In the genomic region with DNA sequence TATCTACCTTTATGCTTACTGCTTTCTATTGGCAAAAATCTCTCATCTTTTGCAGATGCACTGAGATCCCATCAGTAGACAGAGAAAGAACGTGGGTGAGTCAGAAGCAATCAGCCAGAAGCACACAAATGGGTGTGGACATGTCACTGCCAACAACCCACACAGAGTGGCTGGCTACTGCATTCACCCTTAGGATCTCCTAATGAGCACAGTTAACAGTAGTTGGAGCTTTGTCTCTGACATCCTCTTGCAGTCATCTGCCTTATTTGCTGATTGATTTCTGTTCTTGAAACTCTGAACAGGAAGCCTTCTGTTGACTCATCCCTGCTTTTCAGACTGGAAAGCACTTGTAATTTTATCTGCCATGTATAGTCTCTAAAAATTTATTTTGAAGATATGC, we compare ENCODE assay signal across 15 cellular contexts.
A peak's percentile ranks its signal among the peaks of the same experiment; 100 is the strongest.
DNase-seq lines count a peak whose midpoint lies in the region; ATAC-seq and TF ChIP-seq lines count a peak whose summit lies in the region.
"Had no signal": no experiment of that assay in that cellular context is flagged by ENCODE, and none has a peak within 500 bp of the region (broad histone marks: within the 10 kb centered on the region; RNA-seq: fewer than 3 reads in every experiment).

No MANE protein-coding gene starts in this region.

- H3K36me3 ChIP-seq in adrenal gland (replicated peaks in 1 of 2) = no peaks in the 10 kb centered on the region
- H3K36me3 ChIP-seq: thyroid gland had no signal

- no peaks in the 10 kb centered on the region for H3K4me1 ChIP-seq in adrenal gland (replicated peaks in 1 of 2)
- H3K4me1 ChIP-seq: thyroid gland had no signal

- no peaks in the 10 kb centered on the region for H3K9me3 Mint-ChIP-seq in activated naive CD4-positive, alpha-beta T cell treated with anti-CD3 and anti-CD28 coated beads for 36 hours
- no peaks in the 10 kb centered on the region for H3K9me3 Mint-ChIP-seq in activated T-helper 1 cell treated with anti-CD3 and anti-CD28 coated beads, Interleukin-12 subunit alpha, Interleukin-12 subunit beta, Interleukin-2, Interleukin-4 antibody, amounts not matched to agents 30 ng/mL and 10 ng/mL and 1 ng/mL, durations not matched to agents 14 hours and 24 hours and 36 hours
- H3K9me3 Mint-ChIP-seq: T-cell had no signal

- no peak overlapping the region for H3K27ac ChIP-seq in adrenal gland
- H3K27ac ChIP-seq: thyroid gland had no signal

- TF ChIP-seq CTCF in adrenal gland (IDR thresholded peaks at IDR 0.05) = no peak

- no peak overlapping the region for H3K27ac Mint-ChIP-seq in activated naive CD4-positive, alpha-beta T cell treated with anti-CD3 and anti-CD28 coated beads for 36 hours
- peak overlapping the region; percentile 78 for H3K27ac Mint-ChIP-seq in activated T-helper 1 cell treated with anti-CD3 and anti-CD28 coated beads, Interleukin-12 subunit alpha, Interleukin-12 subunit beta, Interleukin-2, Interleukin-4 antibody, amounts not matched to agents 30 ng/mL and 10 ng/mL and 1 ng/mL, durations not matched to agents 14 hours and 24 hours and 36 hours
- H3K27ac Mint-ChIP-seq: activated naive CD8-positive, alpha-beta T cell; T-cell had no signal

- ATAC-seq in HG02798 (IDR thresholded peaks at IDR 0.05; ENCODE audit: poor library complexity, unreplicated experiment) = peak; percentile 35
- peak; percentile 98 for ATAC-seq in stimulated activated naive CD8-positive, alpha-beta T cell treated with anti-CD3 and anti-CD28 coated beads, Interleukin-15, Interleukin-2, amounts not matched to agents 100 U/mL and 50 U/mL, for 24 hours
- ATAC-seq: T-cell had no signal

- 29 to 46% (median 36%) methylated on average over 1 of the region's 1 CpG for WGBS in adrenal gland, 4 donors

- no peaks in the 10 kb centered on the region for H3K36me3 Mint-ChIP-seq in activated naive CD4-positive, alpha-beta T cell treated with anti-CD3 and anti-CD28 coated beads for 36 hours (ENCODE audit: low read depth)
- H3K36me3 Mint-ChIP-seq in activated T-helper 1 cell treated with anti-CD3 and anti-CD28 coated beads, Interleukin-12 subunit alpha, Interleukin-12 subunit beta, Interleukin-2, Interleukin-4 antibody, amounts not matched to agents 30 ng/mL and 10 ng/mL and 1 ng/mL, durations not matched to agents 14 hours and 24 hours and 36 hours (ENCODE audit: low read depth) = no peaks in the 10 kb centered on the region
- H3K36me3 Mint-ChIP-seq: activated naive CD8-positive, alpha-beta T cell; T-cell had no signal

- H3K9me3 ChIP-seq in adrenal gland (replicated peaks in 1 of 3) = no peaks in the 10 kb centered on the region
- H3K9me3 ChIP-seq: thyroid gland had no signal

- intact Hi-C loops in activated naive CD4-positive, alpha-beta T cell treated with anti-CD3 and anti-CD28 coated beads for 36 hours (cut with micrococcal nuclease) = loop anchor here (2.0 to 5.0 kb wide), 2 partner anchors 25 to 82 kb away; no protein-coding TSS in a partner anchor
- intact Hi-C loops in activated T-helper 1 cell treated with anti-CD3 and anti-CD28 coated beads, Interleukin-12 subunit alpha, Interleukin-12 subunit beta, Interleukin-2, Interleukin-4 antibody, amounts not matched to agents 30 ng/mL and 10 ng/mL and 1 ng/mL, durations not matched to agents 14 hours and 24 hours and 36 hours (cut with micrococcal nuclease) = loop anchor here (1.0 to 5.0 kb wide), 6 partner anchors 25 to 843 kb away; partner anchors contain the start of gene DPF3
- intact Hi-C loops in adrenal gland (cut with DNase I) = no loop called here

- H3K27me3 ChIP-seq in adrenal gland = peaks cover 4% of the 10 kb centered on the region
- H3K27me3 ChIP-seq: thyroid gland had no signal

- H3K4me3 ChIP-seq in adrenal gland = no peak overlapping the region
- H3K4me3 ChIP-seq: thyroid gland had no signal

- peaks cover 12% of the 10 kb centered on the region for H3K4me1 Mint-ChIP-seq in activated naive CD4-positive, alpha-beta T cell treated with anti-CD3 and anti-CD28 coated beads for 36 hours (ENCODE audit: low read depth)
- H3K4me1 Mint-ChIP-seq in activated T-helper 1 cell treated with anti-CD3 and anti-CD28 coated beads, Interleukin-12 subunit alpha, Interleukin-12 subunit beta, Interleukin-2, Interleukin-4 antibody, amounts not matched to agents 30 ng/mL and 10 ng/mL and 1 ng/mL, durations not matched to agents 14 hours and 24 hours and 36 hours (ENCODE audit: low read depth) = peaks cover 18% of the 10 kb centered on the region
- H3K4me1 Mint-ChIP-seq: IgD-negative memory B cell, T-cell had no signal

- no peak for TF ChIP-seq POLR2A in adrenal gland (IDR thresholded peaks at IDR 0.05)

- CTCF ChIA-PET in activated naive CD4-positive, alpha-beta T cell treated with anti-CD3 and anti-CD28 coated beads for 36 hours (lab: Charles Lee) = interaction anchor here (1.7 kb wide), 1 partner anchor 26 kb away, joined by 9 read pairs; no protein-coding TSS in a partner anchor

- peak; percentile 56 for DNase-seq in activated naive CD4-positive, alpha-beta T cell treated with anti-CD3 and anti-CD28 coated beads for 36 hours
- no peak for DNase-seq in activated naive CD4-positive, alpha-beta T cell (lab: John Stamatoyannopoulos, UW)
- DNase-seq in activated T-helper 1 cell treated with anti-CD3 and anti-CD28 coated beads, Interleukin-12 subunit alpha, Interleukin-12 subunit beta, Interleukin-2, Interleukin-4 antibody, amounts not matched to agents 30 ng/mL and 10 ng/mL and 1 ng/mL, durations not matched to agents 14 hours and 24 hours and 36 hours (ENCODE audit: low spot score) = peak; percentile 11
- DNase-seq in stimulated activated naive CD8-positive, alpha-beta T cell treated with anti-CD3 and anti-CD28 coated beads, Interleukin-15, Interleukin-2, amounts not matched to agents 100 U/mL and 50 U/mL, for 24 hours = peak; percentile 9
- DNase-seq in DMS53 (lab: John Stamatoyannopoulos, UW) (no peak), ecto neural progenitor cell (ENCODE audit: low spot score) (no peak), adrenal gland (no peak)
- DNase-seq: effector CD8-positive, alpha-beta T cell; NCI-H524; small intestine; T-cell; thyroid gland had no signal

- H3K27me3 Mint-ChIP-seq in activated naive CD4-positive, alpha-beta T cell treated with anti-CD3 and anti-CD28 coated beads for 36 hours (ENCODE audit: low read depth) = peaks cover 38% of the 10 kb centered on the region
- peaks cover 5% of the 10 kb centered on the region for H3K27me3 Mint-ChIP-seq in activated T-helper 1 cell treated with anti-CD3 and anti-CD28 coated beads, Interleukin-12 subunit alpha, Interleukin-12 subunit beta, Interleukin-2, Interleukin-4 antibody, amounts not matched to agents 30 ng/mL and 10 ng/mL and 1 ng/mL, durations not matched to agents 14 hours and 24 hours and 36 hours (ENCODE audit: insufficient read depth)

- H3K4me3 Mint-ChIP-seq in activated naive CD4-positive, alpha-beta T cell treated with anti-CD3 and anti-CD28 coated beads for 36 hours = no peak overlapping the region
- H3K4me3 Mint-ChIP-seq in activated T-helper 1 cell treated with anti-CD3 and anti-CD28 coated beads, Interleukin-12 subunit alpha, Interleukin-12 subunit beta, Interleukin-2, Interleukin-4 antibody, amounts not matched to agents 30 ng/mL and 10 ng/mL and 1 ng/mL, durations not matched to agents 14 hours and 24 hours and 36 hours = peak overlapping the region; percentile 6
- H3K4me3 Mint-ChIP-seq: activated naive CD8-positive, alpha-beta T cell; IgD-negative memory B cell; T-cell had no signal

Comparison
In these comparisons a context has a peak if more than half of its experiments do, and no peak if none do; other contexts are left out.
1. DNase-seq: peak in activated naive CD4-positive, alpha-beta T cell treated with anti-CD3 and anti-CD28 coated beads for 36 hours (single experiment), activated T-helper 1 cell treated with anti-CD3 and anti-CD28 coated beads, Interleukin-12 subunit alpha, Interleukin-12 subunit beta, Interleukin-2, Interleukin-4 antibody, amounts not matched to agents 30 ng/mL and 10 ng/mL and 1 ng/mL, durations not matched to agents 14 hours and 24 hours and 36 hours (single experiment) and stimulated activated naive CD8-positive, alpha-beta T cell treated with anti-CD3 and anti-CD28 coated beads, Interleukin-15, Interleukin-2, amounts not matched to agents 100 U/mL and 50 U/mL, for 24 hours (single experiment); none in activated naive CD4-positive, alpha-beta T cell (0 of 4), DMS53 (single experiment), ecto neural progenitor cell (single experiment) and adrenal gland (0 of 7).
2. intact Hi-C loops: an anchor here in activated naive CD4-positive, alpha-beta T cell treated with anti-CD3 and anti-CD28 coated beads for 36 hours (2.0 to 5.0 kb wide) and activated T-helper 1 cell treated with anti-CD3 and anti-CD28 coated beads, Interleukin-12 subunit alpha, Interleukin-12 subunit beta, Interleukin-2, Interleukin-4 antibody, amounts not matched to agents 30 ng/mL and 10 ng/mL and 1 ng/mL, durations not matched to agents 14 hours and 24 hours and 36 hours (1.0 to 5.0 kb wide); none called in adrenal gland.